19 cellular contexts compared by ENCODE assay signal in the genomic region with DNA sequence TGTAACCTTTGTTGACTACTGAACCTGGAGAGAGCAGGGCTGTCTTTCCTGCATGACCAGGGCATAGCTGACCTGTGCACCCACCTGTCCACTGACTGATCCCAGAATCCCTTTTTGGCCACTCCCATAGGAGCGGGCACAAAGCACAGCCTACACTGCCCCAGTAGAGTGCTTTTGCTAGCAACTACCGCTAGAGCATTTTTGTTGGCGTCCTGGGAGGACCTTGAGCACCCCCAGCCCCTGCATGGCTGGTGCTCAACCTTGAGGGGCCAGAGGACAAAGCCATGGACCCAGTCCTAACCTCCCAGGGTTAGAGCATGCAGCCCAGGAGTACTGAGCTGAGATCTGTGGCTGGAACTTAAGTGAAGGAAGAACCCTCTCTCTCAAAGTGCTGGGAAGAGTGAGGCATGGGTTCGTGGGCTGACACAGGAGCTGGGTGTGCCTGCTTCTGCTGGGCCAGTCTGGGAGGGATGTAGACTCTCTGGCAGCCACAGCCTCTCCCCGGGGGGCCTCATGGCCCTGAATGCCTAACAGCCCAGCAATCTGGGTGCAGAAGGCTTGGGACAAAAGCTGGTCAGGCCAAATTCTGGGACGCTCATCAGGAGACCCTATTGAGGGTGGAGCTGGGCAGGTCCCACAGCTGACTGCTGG.
DNase-seq lines count a peak whose midpoint lies in the region; ATAC-seq, FAIRE-seq and TF ChIP-seq lines count a peak whose summit lies in the region.
"Had no signal": no experiment of that assay in that cellular context is flagged by ENCODE, and none has a peak within 500 bp of the region (broad histone marks: within the 10 kb centered on the region; RNA-seq: fewer than 3 reads in every experiment).

No MANE protein-coding gene starts in this region.

- H3K27me3 ChIP-seq in Panc1 (ENCODE audit: control insufficient read depth, insufficient read depth, low read length), result no peaks in the 10 kb centered on the region
- H3K27me3 ChIP-seq in foreskin keratinocyte, result peaks cover 34% of the 10 kb centered on the region

- no peak for TF ChIP-seq EP300 in A549 (IDR thresholded peaks at IDR 0.05)

- no peaks in the 10 kb centered on the region for H3K36me3 ChIP-seq in Panc1 (ENCODE audit: control insufficient read depth, insufficient read depth, low read length)
- H3K36me3 ChIP-seq: HAP-1 had no signal

- no peak overlapping the region for H3K27ac Mint-ChIP-seq in stimulated activated memory B cell treated with anti-CD40 and anti-IgM and Interleukin-4, amounts not matched to agents 10 μg/mL and 1 μg/mL and 100 μg/mL, for 72 hours
- no peak overlapping the region for H3K27ac Mint-ChIP-seq in immature natural killer cell
- H3K27ac Mint-ChIP-seq: CD4-positive, alpha-beta T cell had no signal

- H3K4me3 Mint-ChIP-seq in stimulated activated memory B cell treated with anti-CD40 and anti-IgM and Interleukin-4, amounts not matched to agents 10 μg/mL and 1 μg/mL and 100 μg/mL, for 72 hours, result no peak overlapping the region
- H3K4me3 Mint-ChIP-seq in immature natural killer cell, result no peak overlapping the region
- H3K4me3 Mint-ChIP-seq: CD4-positive, alpha-beta T cell had no signal

- no peak for TF ChIP-seq RAD21 in A549 (conservative IDR thresholded peaks at IDR 0.05 in 1 of 2, IDR thresholded peaks at IDR 0.05 in 1 of 2)

- peaks cover 24% of the 10 kb centered on the region for H3K9me3 Mint-ChIP-seq in stimulated activated memory B cell treated with anti-CD40 and anti-IgM and Interleukin-4, amounts not matched to agents 10 μg/mL and 1 μg/mL and 100 μg/mL, for 72 hours
- H3K9me3 Mint-ChIP-seq in immature natural killer cell, result peaks cover 3 to 26% (median 11%) of the 10 kb centered on the region in 6 donors

- no peaks in the 10 kb centered on the region for H3K4me1 ChIP-seq in A549
- no peaks in the 10 kb centered on the region for H3K4me1 ChIP-seq in Panc1 (ENCODE audit: control insufficient read depth, insufficient read depth, low read length)
- no peaks in the 10 kb centered on the region for H3K4me1 ChIP-seq in foreskin keratinocyte
- H3K4me1 ChIP-seq: Caco-2, HAP-1 had no signal

- POLR2A ChIA-PET in A549 (lab: Yijun Ruan, JAX) (no interaction called here), Panc1 (lab: Charles Lee) (no interaction called here)

- no peak for DNase-seq in A549 (ENCODE audit: low read depth in 1 of 2, low spot score in 1 of 2)
- DNase-seq in Panc1 (ENCODE audit: low read depth, low spot score), result no peak
- no peak for DNase-seq in foreskin keratinocyte
- no peak for DNase-seq in NCI-H526 (lab: John Stamatoyannopoulos, UW)
- DNase-seq in immature natural killer cell, result no peak
- DNase-seq in RPMI8226, result no peak
- DNase-seq: ACHN; AML-193; Caco-2; CD4-positive, alpha-beta T cell; DMS79; GDM1; GM23248 had no signal

- H3K27ac ChIP-seq in A549, result no peak overlapping the region
- no peak overlapping the region for H3K27ac ChIP-seq in Panc1 (ENCODE audit: low read length)
- no peak overlapping the region for H3K27ac ChIP-seq in foreskin keratinocyte
- H3K27ac ChIP-seq: C4-2B, GM23248 had no signal

- intact Hi-C loops in Panc1 (cut with micrococcal nuclease; ENCODE audit: unreplicated experiment), result no loop called here

- H3K36me3 Mint-ChIP-seq in stimulated activated memory B cell treated with anti-CD40 and anti-IgM and Interleukin-4, amounts not matched to agents 10 μg/mL and 1 μg/mL and 100 μg/mL, for 72 hours, result peaks cover 6% of the 10 kb centered on the region
- H3K36me3 Mint-ChIP-seq in immature natural killer cell, result peaks cover 0 to 8% (median 6%) of the 10 kb centered on the region in 3 donors

- TF ChIP-seq POLR2A in A549 (IDR thresholded peaks at IDR 0.05; ENCODE audit: low read length), result no peak

- H3K4me3 ChIP-seq in A549 (no peak overlapping the region), Panc1 (ENCODE audit: low read depth in 2 of 2, low read length in 2 of 2) (no peak overlapping the region)
- H3K4me3 ChIP-seq: GM23248, HAP-1 had no signal

- H3K9me3 ChIP-seq in A549 (0 out of 3 replicates have a peak, but pooled peaks cover 4% of the 10 kb centered on the region), Panc1 (ENCODE audit: control insufficient read depth, insufficient read depth, low read depth, low read length) (no peaks in the 10 kb centered on the region)
- H3K9me3 ChIP-seq: Caco-2, HAP-1 had no signal

- in situ Hi-C loops in Panc1 (cut with HindIII; ENCODE audit: low pct_unique_long_range_greater_than_20kb, low sequenced_read_pairs), result no loop called here

- CTCF ChIA-PET in A549 (lab: Yijun Ruan, JAX), result no interaction called here
- CTCF ChIA-PET in Panc1 (lab: Charles Lee), result no interaction called here

- WGBS in A549 (ENCODE audit: missing lambda C conversion rate), result 19% methylated on average over 3 of the region's 6 CpGs

- H3K4me1 Mint-ChIP-seq in stimulated activated memory B cell treated with anti-CD40 and anti-IgM and Interleukin-4, amounts not matched to agents 10 μg/mL and 1 μg/mL and 100 μg/mL, for 72 hours, result no peaks in the 10 kb centered on the region
- no peaks in the 10 kb centered on the region for H3K4me1 Mint-ChIP-seq in immature natural killer cell

- TF ChIP-seq CTCF in A549 (IDR thresholded peaks at IDR 0.05) (no peak), Panc1 (IDR thresholded peaks at IDR 0.05) (no peak), foreskin keratinocyte (conservative IDR thresholded peaks at IDR 0.05) (no peak)

- no TSS peak for BruUV-seq in Panc1 (replicated peaks; lab: Mats Ljungman, UMichigan)

- H3K4me2 ChIP-seq in A549, result no peak overlapping the region

- ATAC-seq in A549, result peak; percentile 52 to 71
- 0 out of 2 replicates have a peak, but pooled peaks have one; percentile 30 for ATAC-seq in Panc1
- peak; percentile 14 for ATAC-seq in foreskin keratinocyte
- ATAC-seq in stimulated activated memory B cell treated with anti-CD40 and anti-IgM and Interleukin-4, amounts not matched to agents 10 μg/mL and 1 μg/mL and 100 μg/mL, for 72 hours, result peak; percentile 20

- no peak for FAIRE-seq in A549 (lab: Jason Lieb, UNC)
- FAIRE-seq: D721Med, GM12892, GM18507 had no signal

- peaks cover 38% of the 10 kb centered on the region for H3K27me3 Mint-ChIP-seq in stimulated activated memory B cell treated with anti-CD40 and anti-IgM and Interleukin-4, amounts not matched to agents 10 μg/mL and 1 μg/mL and 100 μg/mL, for 72 hours
- H3K27me3 Mint-ChIP-seq in immature natural killer cell (ENCODE audit: low read depth in 3 of 3), result peaks cover 2 to 7% (median 6%) of the 10 kb centered on the region in 3 donors

TF ChIP-seq in A549, 52 proteins besides CTCF, POLR2A, EP300 and RAD21 (continues in another document):
- TF ChIP-seq SREBF2 (IDR thresholded peaks at IDR 0.05) (no peak), ZNF302 (CRISPR knock-in tag; IDR thresholded peaks at IDR 0.05) (no peak), HDAC2 (IDR thresholded peaks at IDR 0.05) (no peak), HMGXB4 (CRISPR knock-in tag; IDR thresholded peaks at IDR 0.05; ENCODE audit: borderline replicate concordance) (no peak), MYC (IDR thresholded peaks at IDR 0.05; ENCODE audit: borderline replicate concordance, low read length) (no peak), FOSB (CRISPR knock-in tag; IDR thresholded peaks at IDR 0.05) (no peak), SMC3 (IDR thresholded peaks at IDR 0.05) (no peak), HEYL (CRISPR knock-in tag; IDR thresholded peaks at IDR 0.05) (no peak), REST (IDR thresholded peaks at IDR 0.05) (no peak), NR3C1 (IDR thresholded peaks at IDR 0.05) (no peak)
- TF ChIP-seq, protein P1, sequence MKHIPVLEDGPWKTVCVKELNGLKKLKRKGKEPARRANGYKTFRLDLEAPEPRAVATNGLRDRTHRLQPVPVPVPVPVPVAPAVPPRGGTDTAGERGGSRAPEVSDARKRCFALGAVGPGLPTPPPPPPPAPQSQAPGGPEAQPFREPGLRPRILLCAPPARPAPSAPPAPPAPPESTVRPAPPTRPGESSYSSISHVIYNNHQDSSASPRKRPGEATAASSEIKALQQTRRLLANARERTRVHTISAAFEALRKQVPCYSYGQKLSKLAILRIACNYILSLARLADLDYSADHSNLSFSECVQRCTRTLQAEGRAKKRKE (CRISPR knock-in tag; IDR thresholded peaks at IDR 0.05; ENCODE audit: low read depth), result no peak
